Comparison of ENCODE assay signal across 2 cellular contexts in the genomic region with DNA sequence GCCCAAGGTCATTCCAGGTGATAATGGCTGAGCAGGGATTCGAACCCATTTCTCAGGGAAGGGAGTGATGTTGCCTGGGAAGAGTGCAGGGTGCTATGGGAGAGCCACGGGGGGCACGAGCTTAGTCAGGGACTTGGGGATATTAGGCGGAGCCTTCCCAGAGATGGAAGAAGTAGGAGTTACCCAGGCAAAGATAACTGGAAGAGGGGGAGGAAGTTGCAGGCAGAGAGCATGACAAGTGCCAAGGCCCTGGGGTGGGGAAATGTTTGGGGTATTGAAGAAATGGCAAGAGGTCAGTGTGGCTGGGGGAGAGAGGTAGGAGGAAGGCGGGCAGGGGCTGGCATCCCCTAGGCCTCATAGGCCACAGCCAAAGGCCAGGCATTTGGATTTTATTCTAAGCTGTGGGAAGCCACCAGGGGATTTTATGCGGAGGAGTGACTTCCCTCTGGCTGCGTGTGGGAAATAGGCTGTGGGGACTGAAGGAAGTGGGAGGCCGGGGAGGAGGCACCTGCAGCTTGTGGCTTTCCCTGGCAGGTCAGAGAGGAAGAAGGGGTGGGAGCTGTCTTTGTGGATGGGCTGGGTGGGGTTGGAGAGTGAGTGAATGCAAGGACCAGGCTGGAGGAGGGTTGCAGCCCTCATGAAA.
TF ChIP-seq lines count a peak whose summit lies in the region.

No MANE protein-coding gene starts in this region.

TF ChIP-seq in HEK293, 187 proteins besides CTCF, POLR2A, EP300 and RAD21:
- TF ChIP-seq, protein P1, sequence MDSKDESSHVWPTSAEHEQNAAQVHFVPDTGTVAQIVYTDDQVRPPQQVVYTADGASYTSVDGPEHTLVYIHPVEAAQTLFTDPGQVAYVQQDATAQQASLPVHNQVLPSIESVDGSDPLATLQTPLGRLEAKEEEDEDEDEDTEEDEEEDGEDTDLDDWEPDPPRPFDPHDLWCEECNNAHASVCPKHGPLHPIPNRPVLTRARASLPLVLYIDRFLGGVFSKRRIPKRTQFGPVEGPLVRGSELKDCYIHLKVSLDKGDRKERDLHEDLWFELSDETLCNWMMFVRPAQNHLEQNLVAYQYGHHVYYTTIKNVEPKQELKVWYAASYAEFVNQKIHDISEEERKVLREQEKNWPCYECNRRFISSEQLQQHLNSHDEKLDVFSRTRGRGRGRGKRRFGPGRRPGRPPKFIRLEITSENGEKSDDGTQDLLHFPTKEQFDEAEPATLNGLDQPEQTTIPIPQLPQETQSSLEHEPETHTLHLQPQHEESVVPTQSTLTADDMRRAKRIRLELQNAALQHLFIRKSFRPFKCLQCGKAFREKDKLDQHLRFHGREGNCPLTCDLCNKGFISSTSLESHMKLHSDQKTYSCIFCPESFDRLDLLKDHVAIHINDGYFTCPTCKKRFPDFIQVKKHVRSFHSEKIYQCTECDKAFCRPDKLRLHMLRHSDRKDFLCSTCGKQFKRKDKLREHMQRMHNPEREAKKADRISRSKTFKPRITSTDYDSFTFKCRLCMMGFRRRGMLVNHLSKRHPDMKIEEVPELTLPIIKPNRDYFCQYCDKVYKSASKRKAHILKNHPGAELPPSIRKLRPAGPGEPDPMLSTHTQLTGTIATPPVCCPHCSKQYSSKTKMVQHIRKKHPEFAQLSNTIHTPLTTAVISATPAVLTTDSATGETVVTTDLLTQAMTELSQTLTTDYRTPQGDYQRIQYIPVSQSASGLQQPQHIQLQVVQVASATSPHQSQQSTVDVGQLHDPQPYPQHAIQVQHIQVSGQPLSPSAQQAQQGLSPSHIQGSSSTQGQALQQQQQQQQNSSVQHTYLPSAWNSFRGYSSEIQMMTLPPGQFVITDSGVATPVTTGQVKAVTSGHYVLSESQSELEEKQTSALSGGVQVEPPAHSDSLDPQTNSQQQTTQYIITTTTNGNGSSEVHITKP (tag by site-specific recombination; IDR thresholded peaks at IDR 0.05) = 0 out of 2 replicates have a peak, but pooled peaks have one; percentile 20
- TF ChIP-seq, protein P2, sequence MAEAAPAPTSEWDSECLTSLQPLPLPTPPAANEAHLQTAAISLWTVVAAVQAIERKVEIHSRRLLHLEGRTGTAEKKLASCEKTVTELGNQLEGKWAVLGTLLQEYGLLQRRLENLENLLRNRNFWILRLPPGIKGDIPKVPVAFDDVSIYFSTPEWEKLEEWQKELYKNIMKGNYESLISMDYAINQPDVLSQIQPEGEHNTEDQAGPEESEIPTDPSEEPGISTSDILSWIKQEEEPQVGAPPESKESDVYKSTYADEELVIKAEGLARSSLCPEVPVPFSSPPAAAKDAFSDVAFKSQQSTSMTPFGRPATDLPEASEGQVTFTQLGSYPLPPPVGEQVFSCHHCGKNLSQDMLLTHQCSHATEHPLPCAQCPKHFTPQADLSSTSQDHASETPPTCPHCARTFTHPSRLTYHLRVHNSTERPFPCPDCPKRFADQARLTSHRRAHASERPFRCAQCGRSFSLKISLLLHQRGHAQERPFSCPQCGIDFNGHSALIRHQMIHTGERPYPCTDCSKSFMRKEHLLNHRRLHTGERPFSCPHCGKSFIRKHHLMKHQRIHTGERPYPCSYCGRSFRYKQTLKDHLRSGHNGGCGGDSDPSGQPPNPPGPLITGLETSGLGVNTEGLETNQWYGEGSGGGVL (tag by site-specific recombination; IDR thresholded peaks at IDR 0.05) = peak; percentile 41
- TF ChIP-seq EGR2 (tag by site-specific recombination; IDR thresholded peaks at IDR 0.05; ENCODE audit: low read depth) (peak; percentile 98), ZNF623 (tag by site-specific recombination; IDR thresholded peaks at IDR 0.05) (peak; percentile 88), ZFHX2 (tag by site-specific recombination; conservative IDR thresholded peaks at IDR 0.05) (peak; percentile 95)
- TF ChIP-seq, protein P3, sequence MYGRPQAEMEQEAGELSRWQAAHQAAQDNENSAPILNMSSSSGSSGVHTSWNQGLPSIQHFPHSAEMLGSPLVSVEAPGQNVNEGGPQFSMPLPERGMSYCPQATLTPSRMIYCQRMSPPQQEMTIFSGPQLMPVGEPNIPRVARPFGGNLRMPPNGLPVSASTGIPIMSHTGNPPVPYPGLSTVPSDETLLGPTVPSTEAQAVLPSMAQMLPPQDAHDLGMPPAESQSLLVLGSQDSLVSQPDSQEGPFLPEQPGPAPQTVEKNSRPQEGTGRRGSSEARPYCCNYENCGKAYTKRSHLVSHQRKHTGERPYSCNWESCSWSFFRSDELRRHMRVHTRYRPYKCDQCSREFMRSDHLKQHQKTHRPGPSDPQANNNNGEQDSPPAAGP (tag by site-specific recombination; IDR thresholded peaks at IDR 0.05) = no peak
TF ChIP-seq in HEK293: peak in this region for 5.

TF ChIP-seq in HepG2, 621 proteins besides CTCF, POLR2A, EP300 and RAD21:
- TF ChIP-seq HNRNPUL1 (IDR thresholded peaks at IDR 0.05; ENCODE audit: low read depth, low read length) (no peak), ZFP41 (CRISPR knock-in tag; IDR thresholded peaks at IDR 0.05; ENCODE audit: borderline replicate concordance) (no peak), MED8 (CRISPR knock-in tag; IDR thresholded peaks at IDR 0.05; ENCODE audit: insufficient replicate concordance) (no peak), ZNF619 (CRISPR knock-in tag; IDR thresholded peaks at IDR 0.05) (no peak), ZFP62 (CRISPR knock-in tag; IDR thresholded peaks at IDR 0.05) (no peak), JUN (CRISPR knock-in tag; IDR thresholded peaks at IDR 0.05) (no peak), NKX3-1 (CRISPR knock-in tag; IDR thresholded peaks at IDR 0.05) (no peak), ZNF644 (CRISPR knock-in tag; IDR thresholded peaks at IDR 0.05; ENCODE audit: low read depth) (no peak), NFKB2 (CRISPR knock-in tag; IDR thresholded peaks at IDR 0.05; ENCODE audit: borderline replicate concordance) (0 out of 2 replicates have a peak, but pooled peaks have one; percentile 33), ZMYM3 (CRISPR knock-in tag; IDR thresholded peaks at IDR 0.05) (0 out of 2 replicates have a peak, but pooled peaks have one; percentile 38)
- TF ChIP-seq, protein P4, sequence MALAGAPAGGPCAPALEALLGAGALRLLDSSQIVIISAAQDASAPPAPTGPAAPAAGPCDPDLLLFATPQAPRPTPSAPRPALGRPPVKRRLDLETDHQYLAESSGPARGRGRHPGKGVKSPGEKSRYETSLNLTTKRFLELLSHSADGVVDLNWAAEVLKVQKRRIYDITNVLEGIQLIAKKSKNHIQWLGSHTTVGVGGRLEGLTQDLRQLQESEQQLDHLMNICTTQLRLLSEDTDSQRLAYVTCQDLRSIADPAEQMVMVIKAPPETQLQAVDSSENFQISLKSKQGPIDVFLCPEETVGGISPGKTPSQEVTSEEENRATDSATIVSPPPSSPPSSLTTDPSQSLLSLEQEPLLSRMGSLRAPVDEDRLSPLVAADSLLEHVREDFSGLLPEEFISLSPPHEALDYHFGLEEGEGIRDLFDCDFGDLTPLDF (CRISPR knock-in tag; IDR thresholded peaks at IDR 0.05) = no peak
